24 cellular contexts compared by ENCODE assay signal in genomic region chr1:31689394-31689793, GRCh38. TPM values are rescaled to one million over a fixed set of nuclear protein-coding genes. Genes with fewer than 3 reads are reported as not detected.
DNase-seq lines count a peak whose midpoint lies in the region; ATAC-seq and TF ChIP-seq lines count a peak whose summit lies in the region.
"Had no signal": no experiment of that assay in that cellular context is flagged by ENCODE, and none has a peak within 500 bp of the region (broad histone marks: within the 10 kb centered on the region; RNA-seq: fewer than 3 reads in every experiment).

No MANE protein-coding gene starts in this region.

- POLR2A ChIA-PET in IMR-90 (lab: Charles Lee; ENCODE audit: unreplicated experiment), result no interaction called here

- H3K4me1 Mint-ChIP-seq in Calu3 (ENCODE audit: low read depth, unreplicated experiment) (peaks cover 19% of the 10 kb centered on the region), chondrocyte (ENCODE audit: low read depth) (peaks cover 61% of the 10 kb centered on the region), nephron (peaks cover 50% of the 10 kb centered on the region)
- H3K4me1 Mint-ChIP-seq: CD8-positive, alpha-beta memory T cell; naive thymus-derived CD8-positive, alpha-beta T cell had no signal

- H3K9me3 Mint-ChIP-seq in Calu3 (ENCODE audit: low read depth, unreplicated experiment) (no peaks in the 10 kb centered on the region), chondrocyte (ENCODE audit: low read depth) (no peaks in the 10 kb centered on the region), nephron (no peaks in the 10 kb centered on the region)
- H3K9me3 Mint-ChIP-seq: activated CD4-positive, alpha-beta memory T cell treated with anti-CD3 and anti-CD28 coated beads for 36 hours; CD8-positive, alpha-beta memory T cell; dendritic cell treated with granulocyte-macrophage colony-stimulating factor and Interleukin-4, amounts not matched to agents 40 ng/mL and 50 ng/mL, for 4 days; H9; naive thymus-derived CD8-positive, alpha-beta T cell; stimulated activated naive B cell treated with anti-CD40 and anti-IgM and Interleukin-4, amounts not matched to agents 10 μg/mL and 1 μg/mL and 100 μg/mL, for 72 hours had no signal

- peak overlapping the region; percentile 99 for H3K23ac ChIP-seq in IMR-90 (ENCODE audit: low read depth, low read length)

- peak overlapping the region; percentile 100 for H2AK5ac ChIP-seq in IMR-90 (ENCODE audit: low read depth, low read length)

- in situ Hi-C loops in IMR-90 (cut with MboI; ENCODE audit: low sequenced_read_pairs), result no loop called here

- H3K79me1 ChIP-seq in IMR-90 (ENCODE audit: low read depth in 1 of 2, low read length in 2 of 2), result peaks cover 11 to 75% of the 10 kb centered on the region in 2 experiments; a peak in 3 of 4 replicates

- no peaks in the 10 kb centered on the region for H3F3A ChIP-seq in MM.1S (ENCODE audit: insufficient read depth, low read length)

- dilution Hi-C loops in IMR-90 (cut with HindIII; ENCODE audit: low sequenced_read_pairs, unreplicated experiment), result no loop called here

- H4K20me1 ChIP-seq in IMR-90 (ENCODE audit: insufficient read depth, low read length) (no peaks in the 10 kb centered on the region), MM.1S (ENCODE audit: insufficient read depth, low read length) (no peaks in the 10 kb centered on the region)

- H3K9me2 ChIP-seq in MM.1S (replicated peaks; ENCODE audit: insufficient read depth, low read length), result no peaks in the 10 kb centered on the region

- intact Hi-C loops in Calu3 (cut with micrococcal nuclease; ENCODE audit: unreplicated experiment) (no loop called here), IMR-90 (cut with micrococcal nuclease) (loop anchor here (2.0 kb wide), 1 partner anchor 23 kb away; no protein-coding TSS in a partner anchor)

- TF ChIP-seq POLR2A in IMR-90 (IDR thresholded peaks at IDR 0.05; ENCODE audit: low read depth, low read length), result no peak

- peak overlapping the region; percentile 96 for H2BK5ac ChIP-seq in IMR-90 (ENCODE audit: low read depth, low read length, poor library complexity, severe bottlenecking)

- peak overlapping the region; percentile 100 for H4K91ac ChIP-seq in IMR-90 (ENCODE audit: insufficient read depth, low read depth, low read length)

- TF ChIP-seq RAD21 in IMR-90 (IDR thresholded peaks at IDR 0.05; ENCODE audit: low read length), result no peak

- H3K18ac ChIP-seq in IMR-90 (ENCODE audit: low read depth, low read length), result peak overlapping the region; percentile 95

- ATAC-seq in IMR-90 (ENCODE audit: low read depth) (peak; percentile 12), GM21529 (IDR thresholded peaks at IDR 0.05; ENCODE audit: unreplicated experiment) (no peak)
- ATAC-seq: naive thymus-derived CD8-positive, alpha-beta T cell; stimulated activated naive B cell treated with anti-CD40 and anti-IgM and Interleukin-4, amounts not matched to agents 10 μg/mL and 1 μg/mL and 100 μg/mL, for 72 hours had no signal

- peak overlapping the region; percentile 99 for H2BK20ac ChIP-seq in IMR-90 (ENCODE audit: low read depth, low read length)

- peak overlapping the region; percentile 56 for H3K4me2 ChIP-seq in IMR-90 (ENCODE audit: low read depth, low read length)
- no peak overlapping the region for H3K4me2 ChIP-seq in MM.1S (ENCODE audit: low read depth, low read length)
- H3K4me2 ChIP-seq: hepatocyte had no signal

- CTCF ChIA-PET in Calu3 (lab: Charles Lee), result no interaction called here
- CTCF ChIA-PET in IMR-90 (lab: Yijun Ruan, JAX), result interaction anchor here (0.6 kb wide), 1 partner anchor 137 kb away, joined by 3 read pairs; no protein-coding TSS in a partner anchor

- peak overlapping the region; percentile 99 for H2BK15ac ChIP-seq in IMR-90 (ENCODE audit: low read depth, low read length)

- H3K4ac ChIP-seq in IMR-90 (ENCODE audit: low read depth, low read length), result peak overlapping the region; percentile 100

- no peaks in the 10 kb centered on the region for H3K27me3 ChIP-seq in IMR-90 (ENCODE audit: control insufficient read depth, insufficient read depth, low read length)
- peaks cover 89% of the 10 kb centered on the region for H3K27me3 ChIP-seq in MM.1S (replicated peaks; ENCODE audit: insufficient read depth, low read length)
- H3K27me3 ChIP-seq: adrenal gland, hepatocyte, thyroid gland had no signal

- H3K4me3 Mint-ChIP-seq in Calu3 (ENCODE audit: low read depth, unreplicated experiment) (no peak overlapping the region), chondrocyte (ENCODE audit: unreplicated experiment) (no peak overlapping the region), nephron (no peak overlapping the region)
- H3K4me3 Mint-ChIP-seq: activated CD4-positive, alpha-beta memory T cell treated with anti-CD3 and anti-CD28 coated beads for 36 hours; CD8-positive, alpha-beta memory T cell; dendritic cell treated with granulocyte-macrophage colony-stimulating factor and Interleukin-4, amounts not matched to agents 40 ng/mL and 50 ng/mL, for 4 days; H9; naive thymus-derived CD8-positive, alpha-beta T cell; stimulated activated naive B cell treated with anti-CD40 and anti-IgM and Interleukin-4, amounts not matched to agents 10 μg/mL and 1 μg/mL and 100 μg/mL, for 72 hours had no signal

- H3K36me3 ChIP-seq in IMR-90 (ENCODE audit: control insufficient read depth, insufficient read depth, low read length), result peaks cover 67% of the 10 kb centered on the region
- no peaks in the 10 kb centered on the region for H3K36me3 ChIP-seq in MM.1S (replicated peaks; ENCODE audit: insufficient read depth, low read length)
- H3K36me3 ChIP-seq: SJCRH30, thyroid gland had no signal

- H3K4me1 ChIP-seq in IMR-90 (ENCODE audit: control insufficient read depth, insufficient read depth, low read length) (peaks cover 41% of the 10 kb centered on the region), MM.1S (ENCODE audit: low read length) (no peaks in the 10 kb centered on the region)
- H3K4me1 ChIP-seq: adrenal gland, thyroid gland had no signal

- H2AFZ ChIP-seq in IMR-90 (replicated peaks; ENCODE audit: low read length, poor library complexity), result peak overlapping the region; percentile 79
- H2AFZ ChIP-seq in MM.1S (ENCODE audit: low read length), result no peak overlapping the region
- H2AFZ ChIP-seq: hepatocyte had no signal

- peak overlapping the region; percentile 98 for H2AK9ac ChIP-seq in IMR-90 (replicated peaks; ENCODE audit: low read depth, low read length, poor library complexity)

- H3K27me3 Mint-ChIP-seq in Calu3 (ENCODE audit: unreplicated experiment) (peaks cover 28% of the 10 kb centered on the region), chondrocyte (ENCODE audit: low read depth) (no peaks in the 10 kb centered on the region), nephron (ENCODE audit: low read depth) (peaks cover 4% of the 10 kb centered on the region)

- peak overlapping the region; percentile 100 for H2BK120ac ChIP-seq in IMR-90 (ENCODE audit: low read depth, low read length)

- BruUV-seq in Calu3 (replicated peaks; lab: Mats Ljungman, UMichigan) (no TSS peak), IMR-90 (replicated peaks; lab: Mats Ljungman, UMichigan) (no TSS peak)

- H3K27ac Mint-ChIP-seq in Calu3 (ENCODE audit: unreplicated experiment) (peak overlapping the region; percentile 50), chondrocyte (ENCODE audit: unreplicated experiment) (peak overlapping the region; percentile 71), nephron (peak overlapping the region in 2 of 3 experiments; percentile 74 to 77)
- H3K27ac Mint-ChIP-seq: activated CD4-positive, alpha-beta memory T cell treated with anti-CD3 and anti-CD28 coated beads for 36 hours; dendritic cell treated with granulocyte-macrophage colony-stimulating factor and Interleukin-4, amounts not matched to agents 40 ng/mL and 50 ng/mL, for 4 days; naive thymus-derived CD8-positive, alpha-beta T cell; stimulated activated naive B cell treated with anti-CD40 and anti-IgM and Interleukin-4, amounts not matched to agents 10 μg/mL and 1 μg/mL and 100 μg/mL, for 72 hours had no signal

- no peaks in the 10 kb centered on the region for H3K9me3 ChIP-seq in IMR-90 (ENCODE audit: control insufficient read depth, insufficient read depth, low read length)
- H3K9me3 ChIP-seq in MM.1S (replicated peaks; ENCODE audit: insufficient read depth, low read length), result no peaks in the 10 kb centered on the region
- H3K9me3 ChIP-seq: adrenal gland, SJCRH30, thyroid gland had no signal

- H3K4me3 ChIP-seq in IMR-90 (ENCODE audit: insufficient read depth, low read depth, low read length), result no peak overlapping the region
- no peak overlapping the region for H3K4me3 ChIP-seq in MM.1S (ENCODE audit: low read length)
- H3K4me3 ChIP-seq: adrenal gland, hepatocyte, lung, SJCRH30, thyroid gland had no signal

- no peaks in the 10 kb centered on the region for H3K79me2 ChIP-seq in MM.1S (ENCODE audit: low read length)
- H3K79me2 ChIP-seq: hepatocyte had no signal

- peak overlapping the region; percentile 94 to 98 for H4K8ac ChIP-seq in IMR-90 (ENCODE audit: low read depth in 2 of 2, low read length in 2 of 2)

- DNase-seq in Calu3, result no peak
- no peak for DNase-seq in IMR-90
- DNase-seq in chondrocyte (ENCODE audit: low spot score), result no peak
- no peak for DNase-seq in MV-4-11 (lab: John Stamatoyannopoulos, UW)
- DNase-seq in MM.1S, result no peak
- DNase-seq in cerebellum (ENCODE audit: low spot score), result no peak
- DNase-seq: activated CD4-positive, alpha-beta memory T cell treated with anti-CD3 and anti-CD28 coated beads for 36 hours; adrenal gland; CD8-positive, alpha-beta memory T cell; H9; naive thymus-derived CD8-positive, alpha-beta T cell; NCI-H2171; NCI-H526 treated with DMSO at 0.1 percent for 48 hours; stimulated activated CD4-positive, alpha-beta T cell treated with anti-CD3 and anti-CD28 coated beads, Interleukin-1b, Interleukin-23, amount 100 ng/mL, for 48 hours; stimulated activated naive B cell treated with anti-CD40 and anti-IgM and Interleukin-4, amounts not matched to agents 10 μg/mL and 1 μg/mL and 100 μg/mL, for 72 hours; T-helper 2 cell; thyroid gland had no signal

- peak overlapping the region; percentile 94 for H4K5ac ChIP-seq in IMR-90 (ENCODE audit: low read depth, low read length)

- peak overlapping the region; percentile 97 for H3K56ac ChIP-seq in IMR-90 (ENCODE audit: extremely low read depth, insufficient read depth, low read length)

- H3K36me3 Mint-ChIP-seq in Calu3 (ENCODE audit: insufficient read depth, unreplicated experiment) (peaks cover 9% of the 10 kb centered on the region), chondrocyte (ENCODE audit: low read depth) (peaks cover 41% of the 10 kb centered on the region), nephron (ENCODE audit: low read depth) (no peaks in the 10 kb centered on the region)
- H3K36me3 Mint-ChIP-seq: activated CD4-positive, alpha-beta memory T cell treated with anti-CD3 and anti-CD28 coated beads for 36 hours; CD8-positive, alpha-beta memory T cell; naive thymus-derived CD8-positive, alpha-beta T cell; stimulated activated naive B cell treated with anti-CD40 and anti-IgM and Interleukin-4, amounts not matched to agents 10 μg/mL and 1 μg/mL and 100 μg/mL, for 72 hours had no signal

- WGBS in IMR-90 (ENCODE audit: extremely low coverage in 2 of 2, insufficient read length in 1 of 2), 2 experiments, result no CpG with 5 or more reads among the region's 2 CpGs

- peaks cover 32% of the 10 kb centered on the region for H3K9me1 ChIP-seq in IMR-90 (ENCODE audit: insufficient read depth, low read length)

- TF ChIP-seq CTCF in Calu3 (IDR thresholded peaks at IDR 0.05; ENCODE audit: unreplicated experiment), result no peak
- no peak for TF ChIP-seq CTCF in IMR-90 (conservative IDR thresholded peaks at IDR 0.05; ENCODE audit: low read depth, low read length)
- TF ChIP-seq CTCF in chondrocyte (IDR thresholded peaks at IDR 0.05), result no peak
- TF ChIP-seq CTCF in nephron (IDR thresholded peaks at IDR 0.05; ENCODE audit: unreplicated experiment in 3 of 3), result no peak
- no peak for TF ChIP-seq CTCF in MM.1S (IDR thresholded peaks at IDR 0.05; ENCODE audit: low read length)

- H3K27ac ChIP-seq in IMR-90 (ENCODE audit: insufficient read depth, low read length), result peak overlapping the region; percentile 88
- H3K27ac ChIP-seq in MM.1S (ENCODE audit: low read length), result no peak overlapping the region
- H3K27ac ChIP-seq: adrenal gland, hepatocyte, SJCRH30, thyroid gland, VCaP had no signal

- peak overlapping the region; percentile 95 for H3K14ac ChIP-seq in IMR-90 (replicated peaks; ENCODE audit: low read depth, low read length)

- H3K9ac ChIP-seq in IMR-90 (ENCODE audit: low read depth, low read length), result peak overlapping the region; percentile 8; the same call in 1 of the 2 replicates
- no peak overlapping the region for H3K9ac ChIP-seq in MM.1S (ENCODE audit: low read length)

RNA-seq across cellular contexts. Expression of gene COL16A1, which starts 14.4 kb away (rescaled TPM):
- total RNA-seq in Calu3 (2022) (3.8 and 9.2 TPM in 2 replicates), IMR-90 (2012; rRNA removed) (28.6 and 34.2 TPM in 2 replicates), chondrocyte (230 to 272 TPM (median 262 TPM) in 3 replicates), cerebellum (9.3 TPM)
- 62.8 and 65.2 TPM in 2 replicates for polyA plus RNA-seq in IMR-90 (2012; rRNA removed)
- 30.1 and 39.5 TPM in 2 replicates for polyA plus RNA-seq in IMR-90 (2012; cell fraction: cytosol; rRNA removed)
- polyA plus RNA-seq in IMR-90 (2012; cell fraction: nucleus; rRNA removed; ENCODE audit: low replicate concordance), result 228 and 260 TPM in 2 replicates
- total RNA-seq: naive thymus-derived CD8-positive, alpha-beta T cell had no signal
- polyA plus RNA-seq: CD8-positive, alpha-beta memory T cell had no signal

RNA-seq across cellular contexts. Expression of gene PEF1, which starts 44.7 kb away (rescaled TPM):
- total RNA-seq in Calu3 (2022) (61.5 and 65.2 TPM in 2 replicates), IMR-90 (2012; rRNA removed) (90.0 and 104 TPM in 2 replicates), chondrocyte (48.6 to 53.0 TPM (median 52.0 TPM) in 3 replicates), cerebellum (29.2 TPM)
- 84.2 TPM in 2 replicates for polyA plus RNA-seq in IMR-90 (2012; rRNA removed)
- 60.3 and 78.3 TPM in 2 replicates for polyA plus RNA-seq in IMR-90 (2012; cell fraction: cytosol; rRNA removed)
- 41.2 and 50.2 TPM in 2 replicates for polyA plus RNA-seq in IMR-90 (2012; cell fraction: nucleus; rRNA removed; ENCODE audit: low replicate concordance)
